ENCODE assay signal across 11 cellular contexts in the genomic region with DNA sequence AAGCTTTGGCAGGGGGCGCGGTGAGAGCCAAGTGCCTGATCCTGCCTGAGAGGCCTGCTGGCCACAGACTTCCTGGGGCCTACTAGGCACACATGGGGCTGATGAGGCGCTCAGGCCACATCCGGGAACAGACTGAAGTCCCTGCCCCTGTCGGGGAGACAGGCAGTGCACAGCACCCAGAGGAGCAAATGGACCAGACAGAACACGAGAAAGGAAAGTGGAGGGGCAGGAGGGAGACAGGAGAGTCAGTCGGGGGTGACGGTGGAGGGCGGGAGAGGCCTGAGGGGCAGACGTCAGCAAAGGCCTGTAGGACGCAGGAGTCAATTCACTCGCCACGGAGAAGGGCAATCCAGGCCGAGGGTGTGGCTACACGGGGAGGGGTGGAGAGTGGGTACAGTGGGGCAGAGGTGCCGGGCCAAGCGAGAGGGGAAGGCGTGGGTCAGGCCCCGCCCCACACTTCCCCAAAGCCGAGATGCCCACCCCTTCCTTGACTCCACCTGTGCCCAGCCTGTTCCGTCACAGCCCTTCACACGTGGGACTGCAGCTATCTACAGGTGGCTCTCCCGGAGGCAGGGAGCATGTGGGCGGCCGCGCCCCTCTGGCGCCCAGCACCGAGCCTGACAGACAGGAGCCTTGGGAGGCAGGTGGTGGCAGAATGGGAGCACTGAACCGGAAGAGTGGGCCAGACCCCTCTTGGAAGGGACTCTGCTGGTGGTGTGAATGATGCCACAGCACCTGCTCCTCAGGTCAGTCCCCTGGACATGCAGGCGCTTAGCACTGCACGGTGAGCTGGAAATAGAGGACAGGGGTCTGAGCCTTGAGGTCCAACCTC. TPM values are rescaled to one million over a fixed set of nuclear protein-coding genes. Genes with fewer than 3 reads are reported as not detected.
DNase-seq lines count a peak whose midpoint lies in the region; ATAC-seq, FAIRE-seq and TF ChIP-seq lines count a peak whose summit lies in the region.
"Had no signal": no experiment of that assay in that cellular context is flagged by ENCODE, and none has a peak within 500 bp of the region (broad histone marks: within the 10 kb centered on the region; RNA-seq: fewer than 3 reads in every experiment).

No MANE protein-coding gene starts in this region.

- 82 to 90% (median 82%) methylated on average over 31 of the region's 31 CpGs for WGBS in ovary, 3 donors

- DNase-seq in D721Med (ENCODE audit: insufficient read length, low spot score) (peak; percentile 15), ovary (peak in 3 of 5 donors; percentile 20 to 41 (median 24)), NCI-H2107 (lab: John Stamatoyannopoulos, UW) (no peak)
- no peak for DNase-seq in activated CD4-positive, alpha-beta T cell treated with anti-CD3 and anti-CD28 coated beads for 4 hours
- DNase-seq: kidney glomerular epithelial cell, NCI-H524 had no signal

- no peak overlapping the region for H3K4me3 ChIP-seq in ovary

- H3K4me1 ChIP-seq in ovary (ENCODE audit: insufficient read depth), result no peaks in the 10 kb centered on the region

- no peak for ATAC-seq in HG03571 (IDR thresholded peaks at IDR 0.05; ENCODE audit: unreplicated experiment)
- no peak for ATAC-seq in HG03439 (IDR thresholded peaks at IDR 0.05; ENCODE audit: unreplicated experiment)

- TF ChIP-seq EP300 in ovary (IDR thresholded peaks at IDR 0.05), result no peak

- no peaks in the 10 kb centered on the region for H3K36me3 ChIP-seq in ovary

- no peaks in the 10 kb centered on the region for H3K27me3 ChIP-seq in ovary

- TF ChIP-seq POLR2A in Raji (IDR thresholded peaks at IDR 0.05; ENCODE audit: insufficient read depth, low read depth, low read length), result 0 out of 2 replicates have a peak, but pooled peaks have one; percentile 11
- no peak for TF ChIP-seq POLR2A in ovary (IDR thresholded peaks at IDR 0.05)

- TF ChIP-seq CTCF in D721Med (IDR thresholded peaks at IDR 0.05; ENCODE audit: insufficient read depth, missing control alignments) (no peak), ovary (IDR thresholded peaks at IDR 0.05) (no peak)

- H3K4me3 Mint-ChIP-seq in dendritic cell treated with granulocyte-macrophage colony-stimulating factor and Interleukin-4, amounts not matched to agents 40 ng/mL and 50 ng/mL, for 4 days, result no peak overlapping the region

- H3K9me3 ChIP-seq in ovary, result no peaks in the 10 kb centered on the region

- no peak for FAIRE-seq in D721Med (lab: Jason Lieb, UNC)
- FAIRE-seq: GM19239 had no signal

- intact Hi-C loops in dendritic cell treated with granulocyte-macrophage colony-stimulating factor and Interleukin-4, amounts not matched to agents 40 ng/mL and 50 ng/mL, for 4 days (cut with micrococcal nuclease), result no loop called here
- intact Hi-C loops in ovary (cut with DNase I), result no loop called here

- H3K36me3 Mint-ChIP-seq in dendritic cell treated with granulocyte-macrophage colony-stimulating factor and Interleukin-4, amounts not matched to agents 40 ng/mL and 50 ng/mL, for 4 days (ENCODE audit: low read depth), result peaks cover 100% of the 10 kb centered on the region

- peaks cover 28% of the 10 kb centered on the region for H3K4me1 Mint-ChIP-seq in dendritic cell treated with granulocyte-macrophage colony-stimulating factor and Interleukin-4, amounts not matched to agents 40 ng/mL and 50 ng/mL, for 4 days (ENCODE audit: low read depth)

- no peaks in the 10 kb centered on the region for H3K27me3 Mint-ChIP-seq in dendritic cell treated with granulocyte-macrophage colony-stimulating factor and Interleukin-4, amounts not matched to agents 40 ng/mL and 50 ng/mL, for 4 days

- peak overlapping the region; percentile 18 for H3K27ac Mint-ChIP-seq in dendritic cell treated with granulocyte-macrophage colony-stimulating factor and Interleukin-4, amounts not matched to agents 40 ng/mL and 50 ng/mL, for 4 days

- H3K27ac ChIP-seq in ovary, result no peak overlapping the region

- H3K9me3 Mint-ChIP-seq in dendritic cell treated with granulocyte-macrophage colony-stimulating factor and Interleukin-4, amounts not matched to agents 40 ng/mL and 50 ng/mL, for 4 days, result no peaks in the 10 kb centered on the region

RNA-seq across cellular contexts. Expression of a gene that starts 20.5 kb away (rescaled TPM):
- total RNA-seq in ovary, result 10 to 100 TPM; 13.6 to 39.7 (median 28.3) TPM
- polyA plus RNA-seq in ovary, result 10 to 100 TPM; 18.3 to 30.9 TPM

RNA-seq across cellular contexts. Expression of a gene that starts 20.6 kb away (rescaled TPM):
- 10 to 100 TPM in 2 of 7 donors, 1 to 10 TPM in 5; 5.1 to 17.6 (median 6.9) TPM for total RNA-seq in ovary
- 1 to 10 TPM; 3.3 to 7.9 TPM for polyA plus RNA-seq in ovary

Comparison
In these comparisons a context has a peak if more than half of its experiments do, and no peak if none do; other contexts are left out.
1. DNase-seq: peak in D721Med (single experiment) and ovary (3 of 5); none in NCI-H2107 (single experiment) and activated CD4-positive, alpha-beta T cell treated with anti-CD3 and anti-CD28 coated beads for 4 hours (0 of 2).